ENCODE assay signal across 1 cellular context in the genomic region with DNA sequence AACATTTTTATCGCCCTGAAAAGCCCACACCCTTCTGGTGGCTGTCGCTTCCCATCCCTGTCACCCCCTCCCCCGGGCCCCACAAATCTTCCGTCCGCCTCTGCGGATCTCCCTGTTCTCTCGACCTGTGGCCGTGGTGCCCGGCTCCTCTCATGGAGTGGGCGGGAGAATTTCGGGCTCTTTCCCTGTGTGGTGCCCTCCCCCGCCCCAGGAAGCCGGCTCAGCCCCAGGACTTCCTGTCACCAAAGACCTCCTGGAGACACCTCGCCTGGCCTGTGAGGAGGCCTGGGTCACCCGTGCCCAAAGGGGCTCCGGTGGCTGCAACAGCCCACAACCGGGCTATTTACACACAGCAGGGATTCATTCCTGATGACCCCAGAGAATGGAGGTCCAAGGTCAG.
TF ChIP-seq lines count a peak whose summit lies in the region.

No MANE protein-coding gene starts in this region.

TF ChIP-seq in HEK293, 187 proteins besides CTCF, POLR2A, EP300 and RAD21 (continued from another document and continues in another):
- TF ChIP-seq REST (tag by site-specific recombination; IDR thresholded peaks at IDR 0.05) (no peak), HOXA7 (CRISPR knock-in tag; IDR thresholded peaks at IDR 0.05; ENCODE audit: borderline replicate concordance) (no peak), ZNF514 (tag by site-specific recombination; IDR thresholded peaks at IDR 0.05) (no peak), TCF7L2 (IDR thresholded peaks at IDR 0.05; ENCODE audit: borderline replicate concordance, low read depth, low read length) (no peak), ZNF600 (tag by site-specific recombination; IDR thresholded peaks at IDR 0.05) (no peak), ZFHX2 (tag by site-specific recombination; conservative IDR thresholded peaks at IDR 0.05) (peak; percentile 82), ZBTB8A (tag by site-specific recombination; IDR thresholded peaks at IDR 0.05) (peak; percentile 61), YY1 (tag by site-specific recombination; IDR thresholded peaks at IDR 0.05) (no peak), ZNF596 (tag by site-specific recombination; IDR thresholded peaks at IDR 0.05) (no peak), ZNF558 (tag by site-specific recombination; IDR thresholded peaks at IDR 0.05) (no peak), ZSCAN5A (tag by site-specific recombination; IDR thresholded peaks at IDR 0.05) (no peak), ZNF404 (tag by site-specific recombination; IDR thresholded peaks at IDR 0.05) (no peak), ZNF561 (tag by site-specific recombination; IDR thresholded peaks at IDR 0.05; ENCODE audit: borderline replicate concordance) (no peak), MYNN (tag by site-specific recombination; IDR thresholded peaks at IDR 0.05; ENCODE audit: borderline replicate concordance) (no peak), ZNF362 (tag by site-specific recombination; IDR thresholded peaks at IDR 0.05) (no peak), TRIM28 (IDR thresholded peaks at IDR 0.05; ENCODE audit: borderline replicate concordance, low read length) (no peak), PBX3 (CRISPR knock-in tag; IDR thresholded peaks at IDR 0.05) (no peak), ZNF280C (tag by site-specific recombination; IDR thresholded peaks at IDR 0.05) (no peak), ZSCAN16 (tag by site-specific recombination; IDR thresholded peaks at IDR 0.05) (no peak), ZNF624 (tag by site-specific recombination; IDR thresholded peaks at IDR 0.05) (no peak), ZNF148 (tag by site-specific recombination; IDR thresholded peaks at IDR 0.05; ENCODE audit: borderline replicate concordance) (no peak), PRDM1 (tag by site-specific recombination; IDR thresholded peaks at IDR 0.05) (no peak), EGR2 (tag by site-specific recombination; IDR thresholded peaks at IDR 0.05; ENCODE audit: low read depth) (peak; percentile 74), ZNF248 (tag by site-specific recombination; IDR thresholded peaks at IDR 0.05) (no peak), SETDB1 (IDR thresholded peaks at IDR 0.05; ENCODE audit: insufficient read length, low read length) (no peak), ZNF324 (tag by site-specific recombination; IDR thresholded peaks at IDR 0.05) (no peak), ZNF843 (tag by site-specific recombination; IDR thresholded peaks at IDR 0.05) (no peak), ZNF37A (tag by site-specific recombination; IDR thresholded peaks at IDR 0.05) (no peak)
- TF ChIP-seq, protein P1, sequence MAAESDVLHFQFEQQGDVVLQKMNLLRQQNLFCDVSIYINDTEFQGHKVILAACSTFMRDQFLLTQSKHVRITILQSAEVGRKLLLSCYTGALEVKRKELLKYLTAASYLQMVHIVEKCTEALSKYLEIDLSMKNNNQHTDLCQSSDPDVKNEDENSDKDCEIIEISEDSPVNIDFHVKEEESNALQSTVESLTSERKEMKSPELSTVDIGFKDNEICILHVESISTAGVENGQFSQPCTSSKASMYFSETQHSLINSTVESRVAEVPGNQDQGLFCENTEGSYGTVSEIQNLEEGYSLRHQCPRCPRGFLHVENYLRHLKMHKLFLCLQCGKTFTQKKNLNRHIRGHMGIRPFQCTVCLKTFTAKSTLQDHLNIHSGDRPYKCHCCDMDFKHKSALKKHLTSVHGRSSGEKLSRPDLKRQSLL (tag by site-specific recombination; IDR thresholded peaks at IDR 0.05): no peak
- TF ChIP-seq, protein P2, sequence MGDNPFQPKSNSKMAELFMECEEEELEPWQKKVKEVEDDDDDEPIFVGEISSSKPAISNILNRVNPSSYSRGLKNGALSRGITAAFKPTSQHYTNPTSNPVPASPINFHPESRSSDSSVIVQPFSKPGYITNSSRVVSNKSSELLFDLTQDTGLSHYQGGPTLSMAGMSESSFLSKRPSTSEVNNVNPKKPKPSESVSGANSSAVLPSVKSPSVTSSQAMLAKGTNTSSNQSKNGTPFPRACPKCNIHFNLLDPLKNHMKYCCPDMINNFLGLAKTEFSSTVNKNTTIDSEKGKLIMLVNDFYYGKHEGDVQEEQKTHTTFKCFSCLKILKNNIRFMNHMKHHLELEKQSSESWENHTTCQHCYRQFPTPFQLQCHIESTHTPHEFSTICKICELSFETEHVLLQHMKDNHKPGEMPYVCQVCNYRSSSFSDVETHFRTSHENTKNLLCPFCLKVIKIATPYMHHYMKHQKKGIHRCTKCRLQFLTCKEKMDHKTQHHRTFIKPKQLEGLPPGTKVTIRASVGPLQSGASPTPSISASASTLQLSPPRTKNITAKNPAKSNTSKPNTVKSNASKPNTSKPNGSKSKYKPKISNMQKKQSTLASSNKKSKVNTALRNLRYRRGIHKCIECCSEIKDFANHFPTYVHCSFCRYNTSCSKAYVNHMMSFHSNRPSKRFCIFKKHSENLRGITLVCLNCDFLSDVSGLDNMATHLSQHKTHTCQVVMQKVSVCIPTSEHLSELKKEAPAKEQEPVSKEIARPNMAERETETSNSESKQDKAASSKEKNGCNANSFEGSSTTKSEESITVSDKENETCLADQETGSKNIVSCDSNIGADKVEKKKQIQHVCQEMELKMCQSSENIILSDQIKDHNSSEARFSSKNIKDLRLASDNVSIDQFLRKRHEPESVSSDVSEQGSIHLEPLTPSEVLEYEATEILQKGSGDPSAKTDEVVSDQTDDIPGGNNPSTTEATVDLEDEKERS (tag by site-specific recombination; IDR thresholded peaks at IDR 0.05): no peak
- TF ChIP-seq, protein P3, sequence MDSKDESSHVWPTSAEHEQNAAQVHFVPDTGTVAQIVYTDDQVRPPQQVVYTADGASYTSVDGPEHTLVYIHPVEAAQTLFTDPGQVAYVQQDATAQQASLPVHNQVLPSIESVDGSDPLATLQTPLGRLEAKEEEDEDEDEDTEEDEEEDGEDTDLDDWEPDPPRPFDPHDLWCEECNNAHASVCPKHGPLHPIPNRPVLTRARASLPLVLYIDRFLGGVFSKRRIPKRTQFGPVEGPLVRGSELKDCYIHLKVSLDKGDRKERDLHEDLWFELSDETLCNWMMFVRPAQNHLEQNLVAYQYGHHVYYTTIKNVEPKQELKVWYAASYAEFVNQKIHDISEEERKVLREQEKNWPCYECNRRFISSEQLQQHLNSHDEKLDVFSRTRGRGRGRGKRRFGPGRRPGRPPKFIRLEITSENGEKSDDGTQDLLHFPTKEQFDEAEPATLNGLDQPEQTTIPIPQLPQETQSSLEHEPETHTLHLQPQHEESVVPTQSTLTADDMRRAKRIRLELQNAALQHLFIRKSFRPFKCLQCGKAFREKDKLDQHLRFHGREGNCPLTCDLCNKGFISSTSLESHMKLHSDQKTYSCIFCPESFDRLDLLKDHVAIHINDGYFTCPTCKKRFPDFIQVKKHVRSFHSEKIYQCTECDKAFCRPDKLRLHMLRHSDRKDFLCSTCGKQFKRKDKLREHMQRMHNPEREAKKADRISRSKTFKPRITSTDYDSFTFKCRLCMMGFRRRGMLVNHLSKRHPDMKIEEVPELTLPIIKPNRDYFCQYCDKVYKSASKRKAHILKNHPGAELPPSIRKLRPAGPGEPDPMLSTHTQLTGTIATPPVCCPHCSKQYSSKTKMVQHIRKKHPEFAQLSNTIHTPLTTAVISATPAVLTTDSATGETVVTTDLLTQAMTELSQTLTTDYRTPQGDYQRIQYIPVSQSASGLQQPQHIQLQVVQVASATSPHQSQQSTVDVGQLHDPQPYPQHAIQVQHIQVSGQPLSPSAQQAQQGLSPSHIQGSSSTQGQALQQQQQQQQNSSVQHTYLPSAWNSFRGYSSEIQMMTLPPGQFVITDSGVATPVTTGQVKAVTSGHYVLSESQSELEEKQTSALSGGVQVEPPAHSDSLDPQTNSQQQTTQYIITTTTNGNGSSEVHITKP (tag by site-specific recombination; IDR thresholded peaks at IDR 0.05): no peak
- TF ChIP-seq, protein P4, sequence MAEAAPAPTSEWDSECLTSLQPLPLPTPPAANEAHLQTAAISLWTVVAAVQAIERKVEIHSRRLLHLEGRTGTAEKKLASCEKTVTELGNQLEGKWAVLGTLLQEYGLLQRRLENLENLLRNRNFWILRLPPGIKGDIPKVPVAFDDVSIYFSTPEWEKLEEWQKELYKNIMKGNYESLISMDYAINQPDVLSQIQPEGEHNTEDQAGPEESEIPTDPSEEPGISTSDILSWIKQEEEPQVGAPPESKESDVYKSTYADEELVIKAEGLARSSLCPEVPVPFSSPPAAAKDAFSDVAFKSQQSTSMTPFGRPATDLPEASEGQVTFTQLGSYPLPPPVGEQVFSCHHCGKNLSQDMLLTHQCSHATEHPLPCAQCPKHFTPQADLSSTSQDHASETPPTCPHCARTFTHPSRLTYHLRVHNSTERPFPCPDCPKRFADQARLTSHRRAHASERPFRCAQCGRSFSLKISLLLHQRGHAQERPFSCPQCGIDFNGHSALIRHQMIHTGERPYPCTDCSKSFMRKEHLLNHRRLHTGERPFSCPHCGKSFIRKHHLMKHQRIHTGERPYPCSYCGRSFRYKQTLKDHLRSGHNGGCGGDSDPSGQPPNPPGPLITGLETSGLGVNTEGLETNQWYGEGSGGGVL (tag by site-specific recombination; IDR thresholded peaks at IDR 0.05): no peak
